ENCODE assay signal across 9 cellular contexts in genomic region chrX:107741318-107741813, GRCh38. TPM values are rescaled to one million over a fixed set of nuclear protein-coding genes. Genes with fewer than 3 reads are reported as not detected.
A peak's percentile ranks its signal among the peaks of the same experiment; 100 is the strongest.
DNase-seq lines count a peak whose midpoint lies in the region; ATAC-seq, FAIRE-seq and TF ChIP-seq lines count a peak whose summit lies in the region.
"Had no signal": no experiment of that assay in that cellular context is flagged by ENCODE, and none has a peak within 500 bp of the region (broad histone marks: within the 10 kb centered on the region; RNA-seq: fewer than 3 reads in every experiment).

No MANE protein-coding gene starts in this region.

- H3K27me3 ChIP-seq in HUES64 (ENCODE audit: insufficient read depth, low read length), result peaks cover 3% of the 10 kb centered on the region; the same call in 1 of the 2 replicates
- H3K27me3 ChIP-seq in skeletal muscle tissue (ENCODE audit: control insufficient read depth in 3 of 3, insufficient read depth in 3 of 3, low read length in 3 of 3), result peaks cover 0 to 18% (median 0%) of the 10 kb centered on the region in 3 donors

- H3K27ac Mint-ChIP-seq in activated CD4-positive, alpha-beta T cell treated with anti-CD3 and anti-CD28 coated beads for 36 hours, result peak overlapping the region; percentile 96
- H3K27ac Mint-ChIP-seq in effector memory CD8-positive, alpha-beta T cell, result peak overlapping the region; percentile 99

- H3K4me3 ChIP-seq in HUES64 (ENCODE audit: low read length) (peak overlapping the region; percentile 51), skeletal muscle tissue (ENCODE audit: low read length in 3 of 3) (peak overlapping the region in 1 of 3 donors; percentile 50)

- no peaks in the 10 kb centered on the region for H3K9me3 Mint-ChIP-seq in activated CD4-positive, alpha-beta T cell treated with anti-CD3 and anti-CD28 coated beads for 36 hours (ENCODE audit: low read depth)
- no peaks in the 10 kb centered on the region for H3K9me3 Mint-ChIP-seq in effector memory CD8-positive, alpha-beta T cell

- H3K4me1 ChIP-seq in HUES64 (ENCODE audit: insufficient read depth, low read length) (peaks cover 20% of the 10 kb centered on the region), skeletal muscle tissue (ENCODE audit: control insufficient read depth in 3 of 3, insufficient read depth in 3 of 3, low read length in 3 of 3) (peaks cover 59 to 78% (median 76%) of the 10 kb centered on the region in 3 donors)

- CTCF ChIA-PET in activated CD4-positive, alpha-beta T cell treated with anti-CD3 and anti-CD28 coated beads for 36 hours (lab: Charles Lee), result interaction anchor here (0.6 to 1.3 kb wide), 3 partner anchors 10 to 79 kb away, joined by 3 to 5 read pairs (median 4); partner anchors contain the start of gene TSC22D3
- CTCF ChIA-PET in HEK293T (lab: Yijun Ruan, JAX), result interaction anchor here (0.9 to 1.1 kb wide), 3 partner anchors 27 to 36 kb away, joined by 3 to 4 read pairs (median 3); partner anchors contain the start of gene NCBP2L

- peak overlapping the region; percentile 66 for H3K4me3 Mint-ChIP-seq in activated CD4-positive, alpha-beta T cell treated with anti-CD3 and anti-CD28 coated beads for 36 hours
- peak overlapping the region; percentile 82 to 83 for H3K4me3 Mint-ChIP-seq in effector memory CD8-positive, alpha-beta T cell

- H3K9me3 ChIP-seq in HUES64 (ENCODE audit: insufficient read depth, low read depth, low read length) (no peaks in the 10 kb centered on the region), skeletal muscle tissue (ENCODE audit: control insufficient read depth in 3 of 3, low read length in 3 of 3) (no peaks in the 10 kb centered on the region)

- intact Hi-C loops in activated CD4-positive, alpha-beta T cell treated with anti-CD3 and anti-CD28 coated beads for 36 hours (cut with DNase I, micrococcal nuclease), result no loop called here

- H3K36me3 Mint-ChIP-seq in activated CD4-positive, alpha-beta T cell treated with anti-CD3 and anti-CD28 coated beads for 36 hours (ENCODE audit: low read depth), result no peaks in the 10 kb centered on the region
- H3K36me3 Mint-ChIP-seq in effector memory CD8-positive, alpha-beta T cell (ENCODE audit: insufficient read depth), result peaks cover 19% of the 10 kb centered on the region

- POLR2A ChIA-PET in activated CD4-positive, alpha-beta T cell treated with anti-CD3 and anti-CD28 coated beads for 36 hours (lab: Charles Lee), result interaction anchor here (0.8 kb wide), 1 partner anchor 65 kb away, joined by 4 read pairs; no protein-coding TSS in a partner anchor
- POLR2A ChIA-PET in HEK293T (lab: Yijun Ruan, JAX), result interaction anchor here (0.7 to 18.2 kb wide), 6 partner anchors 9 to 65 kb away, joined by 3 to 536 read pairs (median 4); partner anchors contain the start of gene TSC22D3

- DNase-seq in activated CD4-positive, alpha-beta T cell treated with anti-CD3 and anti-CD28 coated beads for 36 hours, result no peak
- no peak for DNase-seq in activated CD4-positive, alpha-beta T cell treated with anti-CD3 and anti-CD28 coated beads, Interleukin-2, amount 50 U/mL, for 1 hour
- peak in 1 of 3 experiments; percentile 5 for DNase-seq in effector memory CD8-positive, alpha-beta T cell
- no peak for DNase-seq in HTR-8/SVneo (ENCODE audit: insufficient read length, low spot score)
- DNase-seq in HEK293T (ENCODE audit: extremely low spot score), result no peak

- H3K36me3 ChIP-seq in HUES64 (ENCODE audit: insufficient read depth, low read length), result no peaks in the 10 kb centered on the region
- no peaks in the 10 kb centered on the region for H3K36me3 ChIP-seq in skeletal muscle tissue (ENCODE audit: control insufficient read depth in 3 of 3, insufficient read depth in 3 of 3, low read length in 3 of 3)

- FAIRE-seq in HTR-8/SVneo (lab: Jason Lieb, UNC), result no peak

- peaks cover 42% of the 10 kb centered on the region for H3K4me1 Mint-ChIP-seq in activated CD4-positive, alpha-beta T cell treated with anti-CD3 and anti-CD28 coated beads for 36 hours
- peaks cover 21 to 24% of the 10 kb centered on the region in 2 donors for H3K4me1 Mint-ChIP-seq in effector memory CD8-positive, alpha-beta T cell (ENCODE audit: low read depth in 2 of 2)

- peak; percentile 6 for ATAC-seq in activated CD4-positive, alpha-beta T cell treated with anti-CD3 and anti-CD28 coated beads for 36 hours
- peak; percentile 3 for ATAC-seq in effector memory CD8-positive, alpha-beta T cell (replicated peaks)
- no peak for ATAC-seq in HG03196 (IDR thresholded peaks at IDR 0.05; ENCODE audit: unreplicated experiment)

- H3K27me3 Mint-ChIP-seq in activated CD4-positive, alpha-beta T cell treated with anti-CD3 and anti-CD28 coated beads for 36 hours, result no peaks in the 10 kb centered on the region
- peaks cover 0 to 9% of the 10 kb centered on the region in 2 donors for H3K27me3 Mint-ChIP-seq in effector memory CD8-positive, alpha-beta T cell

- 72% methylated on average over 7 of the region's 7 CpGs for WGBS in HUES64

- H3K9ac ChIP-seq in HUES64 (ENCODE audit: low read depth, low read length) (0 out of 2 replicates have a peak overlapping the region, but pooled peaks have one; percentile 20), skeletal muscle tissue (ENCODE audit: low read depth in 1 of 3, low read length in 3 of 3) (peak overlapping the region in 1 of 3 donors; percentile 79)

- H3K27ac ChIP-seq in HUES64 (ENCODE audit: low read depth, low read length) (no peak overlapping the region; the same call in 1 of the 2 replicates), skeletal muscle tissue (ENCODE audit: low read depth, low read length) (peak overlapping the region; percentile 90)

TF ChIP-seq in HEK293T, 16 proteins besides CTCF, POLR2A, EP300 and RAD21:
- TF ChIP-seq BHLHE40 (IDR thresholded peaks at IDR 0.05; ENCODE audit: borderline replicate concordance) (no peak), L3MBTL2 (conservative IDR thresholded peaks at IDR 0.05) (no peak)
TF ChIP-seq in HEK293T: peak in this region for 0.

RNA-seq across cellular contexts. Expression of gene TSC22D3, which starts 34.2 kb away (rescaled TPM):
- total RNA-seq in activated CD4-positive, alpha-beta T cell treated with anti-CD3 and anti-CD28 coated beads for 36 hours, result 10 to 100 TPM; 23.3 to 25.9 TPM
- 9.4 TPM for polyA plus RNA-seq in HUES64 (2013, experiment 1 of 2)
- polyA plus RNA-seq in HUES64 (2013, experiment 2 of 2), result 13.1 TPM
- 30.3 TPM for total RNA-seq in skeletal muscle tissue

RNA-seq across cellular contexts. Expression of gene NCBP2L, which starts 36.2 kb away (rescaled TPM):
- total RNA-seq in activated CD4-positive, alpha-beta T cell treated with anti-CD3 and anti-CD28 coated beads for 36 hours, result not detected
- not detected for polyA plus RNA-seq in HUES64 (2013, experiment 1 of 2)
- not detected for polyA plus RNA-seq in HUES64 (2013, experiment 2 of 2)
- 1.0 TPM for total RNA-seq in skeletal muscle tissue
- total RNA-seq: lung microvascular endothelial cell had no signal
